ENCODE assay signal across 9 cellular contexts in the genomic region with DNA sequence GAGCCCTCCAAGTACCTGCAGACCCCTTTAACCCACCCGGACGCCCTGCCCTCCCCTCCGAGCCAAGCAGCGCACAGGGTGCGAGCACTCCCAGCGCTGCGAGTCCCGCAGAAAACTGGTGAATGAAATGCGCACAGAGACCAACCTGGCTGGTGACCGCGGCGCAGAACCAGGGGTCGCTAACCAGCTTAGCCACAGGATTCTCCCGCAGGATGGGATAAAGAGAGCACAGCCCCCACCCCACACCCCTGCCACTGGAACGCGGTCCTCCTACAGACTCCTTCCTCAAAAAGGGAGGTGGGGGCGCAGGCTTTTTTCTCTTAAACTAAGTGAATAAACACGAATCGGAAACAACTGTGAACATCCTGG. TPM values are rescaled to one million over a fixed set of nuclear protein-coding genes. Genes with fewer than 3 reads are reported as not detected.
DNase-seq lines count a peak whose midpoint lies in the region; FAIRE-seq and TF ChIP-seq lines count a peak whose summit lies in the region.
"Had no signal": no experiment of that assay in that cellular context is flagged by ENCODE, and none has a peak within 500 bp of the region (broad histone marks: within the 10 kb centered on the region; RNA-seq: fewer than 3 reads in every experiment).

No MANE protein-coding gene starts in this region.

- CTCF ChIA-PET in endothelial cell of umbilical vein (lab: Charles Lee), result interaction anchor here (1.3 to 2.1 kb wide), 2 partner anchors 165 to 1233 kb away, joined by 5 read pairs; no protein-coding TSS in a partner anchor

- peaks cover 2% of the 10 kb centered on the region for H4K20me1 ChIP-seq in endothelial cell of umbilical vein (replicated peaks; ENCODE audit: control insufficient read depth, extremely low read depth, insufficient read depth, low read length)

- H3K4me1 Mint-ChIP-seq in HFFc6 (ENCODE audit: low read depth), result peaks cover 62% of the 10 kb centered on the region
- H3K4me1 Mint-ChIP-seq in activated CD4-positive, alpha-beta T cell treated with anti-CD3 and anti-CD28 coated beads, Interleukin-2, amount 10 ng/mL, durations not matched to agents 24 days and 14 days, result peaks cover 31% of the 10 kb centered on the region

- BruUV-seq in endothelial cell of umbilical vein (replicated peaks; lab: Mats Ljungman, UMichigan), result no TSS peak

- H3K27me3 Mint-ChIP-seq in HFFc6 (ENCODE audit: insufficient read depth), result no peaks in the 10 kb centered on the region
- H3K27me3 Mint-ChIP-seq in activated CD4-positive, alpha-beta T cell treated with anti-CD3 and anti-CD28 coated beads, Interleukin-2, amount 10 ng/mL, durations not matched to agents 24 days and 14 days, result peaks cover 33% of the 10 kb centered on the region

- H3K79me2 ChIP-seq in endothelial cell of umbilical vein (ENCODE audit: control insufficient read depth, insufficient read depth, low read length), result peaks cover 18% of the 10 kb centered on the region

- H3K36me3 ChIP-seq in endothelial cell of umbilical vein (ENCODE audit: control insufficient read depth in 2 of 2, extremely low read depth in 1 of 2, insufficient read depth in 2 of 2, low read length in 2 of 2) (no peaks in the 10 kb centered on the region), muscle layer of duodenum (ENCODE audit: control insufficient read depth in 1 of 2, insufficient read depth in 2 of 2, low read length in 2 of 2) (peaks cover 0 to 6% of the 10 kb centered on the region in 2 donors)

- TF ChIP-seq CTCF in HFFc6 (IDR thresholded peaks at IDR 0.05), result no peak; the same call in 1 of the 2 replicates
- no peak for TF ChIP-seq CTCF in endothelial cell of umbilical vein (IDR thresholded peaks at IDR 0.05; ENCODE audit: extremely low read depth in 1 of 2, insufficient read depth in 1 of 2, low read depth in 1 of 2, low read length in 2 of 2)

- peak overlapping the region; percentile 73 to 80 (median 75) for H3K4me3 ChIP-seq in endothelial cell of umbilical vein (replicated peaks in 1 of 3; ENCODE audit: insufficient read depth in 1 of 3, low read depth in 1 of 3, low read length in 3 of 3)
- H3K4me3 ChIP-seq in muscle layer of duodenum (ENCODE audit: low read depth in 1 of 2, low read length in 2 of 2), result peak overlapping the region; percentile 77 to 89

- no peak for TF ChIP-seq POLR2A in endothelial cell of umbilical vein (IDR thresholded peaks at IDR 0.05; ENCODE audit: low read depth, low read length)

- dilution Hi-C loops in endothelial cell of umbilical vein (cut with MboI; ENCODE audit: extremely low pct_ligation_motif_present, low sequenced_read_pairs), result no loop called here

- peak overlapping the region; percentile 82 for H2AFZ ChIP-seq in endothelial cell of umbilical vein (ENCODE audit: low read depth, low read length)

- H3K9ac ChIP-seq in endothelial cell of umbilical vein (replicated peaks; ENCODE audit: extremely low read depth, insufficient read depth, low read length), result peak overlapping the region; percentile 91

- H3K4me3 Mint-ChIP-seq in HFFc6, result peak overlapping the region; percentile 99
- peak overlapping the region; percentile 96 for H3K4me3 Mint-ChIP-seq in activated CD4-positive, alpha-beta T cell treated with anti-CD3 and anti-CD28 coated beads, Interleukin-2, amount 10 ng/mL, durations not matched to agents 24 days and 14 days

- peak overlapping the region; percentile 94 for H3K27ac Mint-ChIP-seq in HFFc6
- peak overlapping the region; percentile 93 for H3K27ac Mint-ChIP-seq in activated CD4-positive, alpha-beta T cell treated with anti-CD3 and anti-CD28 coated beads, Interleukin-2, amount 10 ng/mL, durations not matched to agents 24 days and 14 days

- peaks cover 12% of the 10 kb centered on the region for H3K4me1 ChIP-seq in endothelial cell of umbilical vein (ENCODE audit: control insufficient read depth, extremely low read depth, insufficient read depth, low read length)
- H3K4me1 ChIP-seq in muscle layer of duodenum (ENCODE audit: control insufficient read depth in 1 of 2, insufficient read depth in 2 of 2, low read length in 2 of 2), result peaks cover 0 to 14% of the 10 kb centered on the region in 2 donors

- H3K27me3 ChIP-seq in endothelial cell of umbilical vein (ENCODE audit: control insufficient read depth in 2 of 2, insufficient read depth in 2 of 2, low read length in 2 of 2) (peaks cover 0 to 16% of the 10 kb centered on the region in 2 experiments), muscle layer of duodenum (ENCODE audit: low read depth, low read length) (no peaks in the 10 kb centered on the region)

- peak; percentile 46 for DNase-seq in ACHN
- no peak for DNase-seq in HFFc6
- no peak for DNase-seq in activated CD4-positive, alpha-beta T cell treated with anti-CD3 and anti-CD28 coated beads, Interleukin-2, amount 10 ng/mL, durations not matched to agents 24 days and 14 days
- peak; percentile 28 for DNase-seq in endothelial cell of umbilical vein (ENCODE audit: low read depth, low spot score)
- DNase-seq in urothelium cell line (ENCODE audit: low spot score), result peak; percentile 4
- no peak for DNase-seq in inferior parietal cortex (ENCODE audit: extremely low spot score)
- DNase-seq in H4 (ENCODE audit: low spot score), result no peak

- H3K27ac ChIP-seq in endothelial cell of umbilical vein (ENCODE audit: insufficient read depth, low read depth, low read length) (no peak overlapping the region), muscle layer of duodenum (ENCODE audit: low read length) (peak overlapping the region; percentile 49)

- peak overlapping the region; percentile 83 for H3K4me2 ChIP-seq in endothelial cell of umbilical vein (ENCODE audit: insufficient read depth, low read length)

- peaks cover 4% of the 10 kb centered on the region for H3K36me3 Mint-ChIP-seq in HFFc6 (ENCODE audit: low read depth)
- H3K36me3 Mint-ChIP-seq in activated CD4-positive, alpha-beta T cell treated with anti-CD3 and anti-CD28 coated beads, Interleukin-2, amount 10 ng/mL, durations not matched to agents 24 days and 14 days (ENCODE audit: low read depth), result no peaks in the 10 kb centered on the region

- FAIRE-seq in endothelial cell of umbilical vein (lab: Jason Lieb, UNC) (no peak), urothelium cell line (lab: Jason Lieb, UNC) (no peak)
- FAIRE-seq: frontal cortex had no signal

- no peaks in the 10 kb centered on the region for H3K9me3 ChIP-seq in endothelial cell of umbilical vein (replicated peaks; ENCODE audit: control insufficient read depth, insufficient read depth, low read length)
- no peaks in the 10 kb centered on the region for H3K9me3 ChIP-seq in muscle layer of duodenum (ENCODE audit: control insufficient read depth in 1 of 2, low read length in 2 of 2)

- intact Hi-C loops in activated CD4-positive, alpha-beta T cell treated with anti-CD3 and anti-CD28 coated beads, Interleukin-2, amount 10 ng/mL, durations not matched to agents 24 days and 14 days (cut with micrococcal nuclease), result loop anchor here (5.0 kb wide), 7 partner anchors 45 to 690 kb away; no protein-coding TSS in a partner anchor
- intact Hi-C loops in endothelial cell of umbilical vein (cut with micrococcal nuclease), result loop anchor here (5.0 kb wide), 3 partner anchors 335 to 835 kb away; no protein-coding TSS in a partner anchor

- H3K9me1 ChIP-seq in endothelial cell of umbilical vein (replicated peaks; ENCODE audit: control insufficient read depth, extremely low read depth, insufficient read depth, low read length), result no peaks in the 10 kb centered on the region

- H3K9me3 Mint-ChIP-seq in HFFc6, result no peaks in the 10 kb centered on the region
- no peaks in the 10 kb centered on the region for H3K9me3 Mint-ChIP-seq in activated CD4-positive, alpha-beta T cell treated with anti-CD3 and anti-CD28 coated beads, Interleukin-2, amount 10 ng/mL, durations not matched to agents 24 days and 14 days

- in situ Hi-C loops in ACHN (cut with HindIII; ENCODE audit: low pct_ligation_motif_present, low pct_unique_long_range_greater_than_20kb, low sequenced_read_pairs), result no loop called here

- POLR2A ChIA-PET in endothelial cell of umbilical vein (lab: Charles Lee), result no interaction called here

TF ChIP-seq in endothelial cell of umbilical vein, 7 proteins besides CTCF, POLR2A, EP300 and RAD21:
- TF ChIP-seq, protein P1, sequence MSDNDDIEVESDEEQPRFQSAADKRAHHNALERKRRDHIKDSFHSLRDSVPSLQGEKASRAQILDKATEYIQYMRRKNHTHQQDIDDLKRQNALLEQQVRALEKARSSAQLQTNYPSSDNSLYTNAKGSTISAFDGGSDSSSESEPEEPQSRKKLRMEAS (IDR thresholded peaks at IDR 0.05; ENCODE audit: insufficient read depth, insufficient read length), result no peak
- TF ChIP-seq GATA2 (IDR thresholded peaks at IDR 0.05; ENCODE audit: insufficient read depth, insufficient read length, low read depth, low read length), result no peak
- no peak for TF ChIP-seq MYC (IDR thresholded peaks at IDR 0.05; ENCODE audit: low read depth, low read length)
- TF ChIP-seq EZH2 (IDR thresholded peaks at IDR 0.05; ENCODE audit: borderline replicate concordance, low read depth, low read length, severe bottlenecking), result no peak
- no peak for TF ChIP-seq FOS (IDR thresholded peaks at IDR 0.05; ENCODE audit: borderline replicate concordance, insufficient read depth, low read length)

RNA-seq across cellular contexts. Expression of a gene that starts 1.0 kb away (rescaled TPM):
- total RNA-seq in HFFc6 (2021; fragmentation: NEBNext Ultra II Directional; extraction: Animal tissue kit (Norgen Biotek cat#: 25700)), result 10 to 100 TPM; 45.3 to 67.6 (median 53.4) TPM
- total RNA-seq in activated CD4-positive, alpha-beta T cell treated with anti-CD3 and anti-CD28 coated beads, Interleukin-2, amount 10 ng/mL, durations not matched to agents 24 days and 14 days, result 19.7 and 22.1 TPM in 2 replicates
- total RNA-seq in endothelial cell of umbilical vein, result 28.0 and 38.0 TPM in 2 replicates
- polyA plus RNA-seq in endothelial cell of umbilical vein, result 4.2 and 6.4 TPM in 2 replicates
- polyA plus RNA-seq in endothelial cell of umbilical vein (2011; cell fraction: cytosol; rRNA removed), result 9.1 and 10.9 TPM in 2 replicates
- polyA plus RNA-seq in endothelial cell of umbilical vein (2011; cell fraction: nucleus; rRNA removed), result 31.8 and 32.5 TPM in 2 replicates
- 9.8 and 13.9 TPM in 2 replicates for polyA plus RNA-seq in endothelial cell of umbilical vein (2012)
- 25.8 and 32.6 TPM in 2 replicates for polyA minus RNA-seq in endothelial cell of umbilical vein
- polyA minus RNA-seq in endothelial cell of umbilical vein (2011; cell fraction: cytosol; rRNA and poly(A)+ RNA removed), result 32.1 TPM
- polyA minus RNA-seq in endothelial cell of umbilical vein (2011; cell fraction: nucleus; rRNA and poly(A)+ RNA removed), result 66.1 and 75.9 TPM in 2 replicates
- 23.2 and 28.7 TPM in 2 replicates for total RNA-seq in H4 (2014; rRNA removed; shearing (Covaris generic))

Comparison
In these comparisons a context has a peak if more than half of its experiments do, and no peak if none do; other contexts are left out.
1. DNase-seq: peak in ACHN (single experiment), endothelial cell of umbilical vein (single experiment) and urothelium cell line (single experiment); none in HFFc6 (single experiment), activated CD4-positive, alpha-beta T cell treated with anti-CD3 and anti-CD28 coated beads, Interleukin-2, amount 10 ng/mL, durations not matched to agents 24 days and 14 days (single experiment), inferior parietal cortex (single experiment) and H4 (single experiment).